1 cellular context compared by ENCODE assay signal in genomic region chr14:98133806-98134205, GRCh38.
TF ChIP-seq lines count a peak whose summit lies in the region.

No MANE protein-coding gene starts in this region.

TF ChIP-seq in K562, 482 proteins besides CTCF, POLR2A, EP300 and RAD21 (continued from another document):
- TF ChIP-seq, protein P1, sequence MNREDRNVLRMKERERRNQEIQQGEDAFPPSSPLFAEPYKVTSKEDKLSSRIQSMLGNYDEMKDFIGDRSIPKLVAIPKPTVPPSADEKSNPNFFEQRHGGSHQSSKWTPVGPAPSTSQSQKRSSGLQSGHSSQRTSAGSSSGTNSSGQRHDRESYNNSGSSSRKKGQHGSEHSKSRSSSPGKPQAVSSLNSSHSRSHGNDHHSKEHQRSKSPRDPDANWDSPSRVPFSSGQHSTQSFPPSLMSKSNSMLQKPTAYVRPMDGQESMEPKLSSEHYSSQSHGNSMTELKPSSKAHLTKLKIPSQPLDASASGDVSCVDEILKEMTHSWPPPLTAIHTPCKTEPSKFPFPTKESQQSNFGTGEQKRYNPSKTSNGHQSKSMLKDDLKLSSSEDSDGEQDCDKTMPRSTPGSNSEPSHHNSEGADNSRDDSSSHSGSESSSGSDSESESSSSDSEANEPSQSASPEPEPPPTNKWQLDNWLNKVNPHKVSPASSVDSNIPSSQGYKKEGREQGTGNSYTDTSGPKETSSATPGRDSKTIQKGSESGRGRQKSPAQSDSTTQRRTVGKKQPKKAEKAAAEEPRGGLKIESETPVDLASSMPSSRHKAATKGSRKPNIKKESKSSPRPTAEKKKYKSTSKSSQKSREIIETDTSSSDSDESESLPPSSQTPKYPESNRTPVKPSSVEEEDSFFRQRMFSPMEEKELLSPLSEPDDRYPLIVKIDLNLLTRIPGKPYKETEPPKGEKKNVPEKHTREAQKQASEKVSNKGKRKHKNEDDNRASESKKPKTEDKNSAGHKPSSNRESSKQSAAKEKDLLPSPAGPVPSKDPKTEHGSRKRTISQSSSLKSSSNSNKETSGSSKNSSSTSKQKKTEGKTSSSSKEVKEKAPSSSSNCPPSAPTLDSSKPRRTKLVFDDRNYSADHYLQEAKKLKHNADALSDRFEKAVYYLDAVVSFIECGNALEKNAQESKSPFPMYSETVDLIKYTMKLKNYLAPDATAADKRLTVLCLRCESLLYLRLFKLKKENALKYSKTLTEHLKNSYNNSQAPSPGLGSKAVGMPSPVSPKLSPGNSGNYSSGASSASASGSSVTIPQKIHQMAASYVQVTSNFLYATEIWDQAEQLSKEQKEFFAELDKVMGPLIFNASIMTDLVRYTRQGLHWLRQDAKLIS (CRISPR knock-in tag; IDR thresholded peaks at IDR 0.05): no peak
- TF ChIP-seq NRF1 (conservative IDR thresholded peaks at IDR 0.05 in 1 of 2, IDR thresholded peaks at IDR 0.05 in 1 of 2) (no peak), MEIS2 (IDR thresholded peaks at IDR 0.05; ENCODE audit: partially characterized antibody) (no peak), GABPB2 (CRISPR knock-in tag; conservative IDR thresholded peaks at IDR 0.05) (no peak), KAT2B (IDR thresholded peaks at IDR 0.05; ENCODE audit: low read depth, low read length) (no peak), PTBP1 (IDR thresholded peaks at IDR 0.05; ENCODE audit: low read depth, low read length) (no peak), MBD2 (IDR thresholded peaks at IDR 0.05; ENCODE audit: borderline replicate concordance, low read depth) (no peak)
